ENCODE assay signal across 8 cellular contexts in genomic region chr19:41860419-41861097, GRCh38. TPM values are rescaled to one million over a fixed set of nuclear protein-coding genes. Genes with fewer than 3 reads are reported as not detected.
DNase-seq lines count a peak whose midpoint lies in the region; ATAC-seq and TF ChIP-seq lines count a peak whose summit lies in the region.

No MANE protein-coding gene starts in this region.

- peak overlapping the region; percentile 93 for H3K27ac ChIP-seq in CD8-positive, alpha-beta memory T cell (ENCODE audit: low read depth, low read length)
- peak overlapping the region; percentile 82 for H3K27ac ChIP-seq in brain microvascular endothelial cell
- peak overlapping the region; percentile 99 to 100 for H3K27ac ChIP-seq in liver (ENCODE audit: low read depth in 1 of 2, low read length in 2 of 2)
- H3K27ac ChIP-seq in thymus (ENCODE audit: low read depth) = peak overlapping the region; percentile 72

- H3K4me3 Mint-ChIP-seq in CD8-positive, alpha-beta memory T cell = peak overlapping the region; percentile 87 to 99 (median 92)

- peaks cover 55% of the 10 kb centered on the region for H3K4me1 ChIP-seq in CD8-positive, alpha-beta memory T cell (ENCODE audit: insufficient read depth, low read length)
- H3K4me1 ChIP-seq in liver (ENCODE audit: control insufficient read depth in 4 of 4, insufficient read depth in 4 of 4, low read length in 3 of 4) = peaks cover 4 to 30% (median 25%) of the 10 kb centered on the region in 4 donors
- peaks cover 8% of the 10 kb centered on the region for H3K4me1 ChIP-seq in thymus (ENCODE audit: control insufficient read depth, insufficient read depth, low read length)

- peaks cover 46 to 55% (median 51%) of the 10 kb centered on the region in 3 donors for H3K4me1 Mint-ChIP-seq in CD8-positive, alpha-beta memory T cell

- CTCF ChIA-PET in CD8-positive, alpha-beta memory T cell (lab: Charles Lee) = interaction anchor here (1.0 to 4.5 kb wide), 19 partner anchors 8 to 384 kb away, joined by 3 to 85 read pairs (median 6); partner anchors contain the start of genes ARHGEF1 and RABAC1

- in situ Hi-C loops in brain microvascular endothelial cell (cut with HindIII; ENCODE audit: low pct_ligation_motif_present, low sequenced_read_pairs) = no loop called here

- TF ChIP-seq RAD21 in liver (IDR thresholded peaks at IDR 0.05) = no peak

- no peak for DNase-seq in CD8-positive, alpha-beta memory T cell
- DNase-seq in LNCaP clone FGC (ENCODE audit: low read depth) (no peak), brain microvascular endothelial cell (no peak), omental fat pad (ENCODE audit: low spot score) (no peak)
- no peak for DNase-seq in activated effector memory CD4-positive, alpha-beta T cell treated with Interleukin-2 at 50 U/mL for 16 hours

- peaks cover 5 to 55% (median 20%) of the 10 kb centered on the region in 3 donors for H3K36me3 Mint-ChIP-seq in CD8-positive, alpha-beta memory T cell

- peak overlapping the region; percentile 79 for H3K4me3 ChIP-seq in CD8-positive, alpha-beta memory T cell (ENCODE audit: low read length)
- H3K4me3 ChIP-seq in LNCaP clone FGC (ENCODE audit: low read depth, low read length) = peak overlapping the region; percentile 92
- H3K4me3 ChIP-seq in brain microvascular endothelial cell (ENCODE audit: low read depth, low read length) = peak overlapping the region; percentile 99
- peak overlapping the region; percentile 70 to 92 (median 86) for H3K4me3 ChIP-seq in liver (ENCODE audit: low read depth in 1 of 3, low read length in 3 of 3)
- peak overlapping the region; percentile 63 for H3K4me3 ChIP-seq in thymus (ENCODE audit: low read length)

- no peaks in the 10 kb centered on the region for H3K9me3 Mint-ChIP-seq in CD8-positive, alpha-beta memory T cell

- H3K27me3 ChIP-seq in CD8-positive, alpha-beta memory T cell (ENCODE audit: insufficient read depth, low read length, poor library complexity, severe bottlenecking) = no peaks in the 10 kb centered on the region
- H3K27me3 ChIP-seq in brain microvascular endothelial cell (replicated peaks) = no peaks in the 10 kb centered on the region
- H3K27me3 ChIP-seq in liver (ENCODE audit: control insufficient read depth in 4 of 4, insufficient read depth in 4 of 4, low read length in 3 of 4) = no peaks in the 10 kb centered on the region
- H3K27me3 ChIP-seq in thymus (ENCODE audit: control insufficient read depth, insufficient read depth) = no peaks in the 10 kb centered on the region

- no peak for TF ChIP-seq CTCF in LNCaP clone FGC (IDR thresholded peaks at IDR 0.05; ENCODE audit: control insufficient read depth, extremely low read depth, insufficient read depth)
- TF ChIP-seq CTCF in brain microvascular endothelial cell (IDR thresholded peaks at IDR 0.05; ENCODE audit: low read depth, low read length, missing control alignments) = no peak
- TF ChIP-seq CTCF in liver (IDR thresholded peaks at IDR 0.05; ENCODE audit: low read depth, low read length, missing input control) = no peak
- TF ChIP-seq CTCF in omental fat pad (IDR thresholded peaks at IDR 0.05) = no peak

- H3K9ac ChIP-seq in liver (ENCODE audit: low read depth in 1 of 2, low read length in 2 of 2) = peak overlapping the region; percentile 46 to 69

- H3K36me3 ChIP-seq in CD8-positive, alpha-beta memory T cell (ENCODE audit: insufficient read depth, low read length) = peaks cover 44% of the 10 kb centered on the region
- H3K36me3 ChIP-seq in brain microvascular endothelial cell (replicated peaks) (peaks cover 49% of the 10 kb centered on the region), liver (ENCODE audit: control insufficient read depth in 4 of 4, insufficient read depth in 3 of 4, low read depth in 1 of 4, low read length in 3 of 4) (peaks cover 9 to 36% (median 34%) of the 10 kb centered on the region in 4 donors), thymus (ENCODE audit: control insufficient read depth, insufficient read depth) (peaks cover 39% of the 10 kb centered on the region)

- ATAC-seq in omental fat pad (ENCODE audit: low FRiP score) (no peak), GM19455 (IDR thresholded peaks at IDR 0.05; ENCODE audit: unreplicated experiment) (no peak)

- peak overlapping the region; percentile 85 to 100 (median 94) for H3K27ac Mint-ChIP-seq in CD8-positive, alpha-beta memory T cell

- no peaks in the 10 kb centered on the region for H3K9me3 ChIP-seq in CD8-positive, alpha-beta memory T cell (ENCODE audit: low read length)
- H3K9me3 ChIP-seq in liver (ENCODE audit: control insufficient read depth in 4 of 4, low read length in 3 of 4) (no peaks in the 10 kb centered on the region), thymus (ENCODE audit: control insufficient read depth) (no peaks in the 10 kb centered on the region)

- peaks cover 0 to 4% of the 10 kb centered on the region in 2 donors for H3K27me3 Mint-ChIP-seq in CD8-positive, alpha-beta memory T cell

- under 1% methylated on average over 45 of the region's 45 CpGs for WGBS in liver
- WGBS in thymus = 1% methylated on average over 45 of the region's 45 CpGs

- POLR2A ChIA-PET in CD8-positive, alpha-beta memory T cell (lab: Charles Lee) = interaction anchor here (1.0 to 3.7 kb wide), 14 partner anchors 8 to 596 kb away, joined by 3 to 72 read pairs (median 8); partner anchors contain the start of genes ERFL, HNRNPUL1 and RABAC1

TF ChIP-seq in liver, 16 proteins besides CTCF, POLR2A, EP300 and RAD21:
- TF ChIP-seq GABPA (IDR thresholded peaks at IDR 0.05 in 1 of 2, conservative IDR thresholded peaks at IDR 0.05 in 1 of 2) (no peak), TAF1 (conservative IDR thresholded peaks at IDR 0.05) (no peak), ZBTB33 (IDR thresholded peaks at IDR 0.05) (no peak), HNF4A (conservative IDR thresholded peaks at IDR 0.05) (no peak), EGR1 (IDR thresholded peaks at IDR 0.05; ENCODE audit: low read depth in 2 of 2) (no peak), RXRA (IDR thresholded peaks at IDR 0.05) (no peak), SP1 (IDR thresholded peaks at IDR 0.05) (no peak)

RNA-seq across cellular contexts. Expression of gene RPS19, which starts 0.5 kb away (rescaled TPM):
- total RNA-seq in CD8-positive, alpha-beta memory T cell = 1,000 to 10,000 TPM; 3,036 to 3,142 TPM
- 6,195 TPM for polyA plus RNA-seq in CD8-positive, alpha-beta memory T cell
- total RNA-seq in liver (100 to 1,000 TPM; 275 to 344 TPM), omental fat pad (100 to 1,000 TPM; 559 to 757 (median 617) TPM)
- polyA plus RNA-seq in liver (100 to 1,000 TPM; 608 to 655 TPM), thymus (3,799 TPM)

RNA-seq across cellular contexts. Expression of gene DMRTC2, which starts 15.7 kb away (rescaled TPM):
- not detected for total RNA-seq in CD8-positive, alpha-beta memory T cell
- polyA plus RNA-seq in CD8-positive, alpha-beta memory T cell = not detected
- total RNA-seq in liver (not detected), omental fat pad (not detected)
- polyA plus RNA-seq in liver (not detected), thymus (0.07 TPM)

RNA-seq across cellular contexts. Expression of gene LYPD4, which starts 16.1 kb away (rescaled TPM):
- total RNA-seq in CD8-positive, alpha-beta memory T cell = not detected
- not detected for polyA plus RNA-seq in CD8-positive, alpha-beta memory T cell
- total RNA-seq in liver (not detected), omental fat pad (not detected)
- polyA plus RNA-seq in liver (not detected), thymus (0.09 TPM)

RNA-seq across cellular contexts. Expression of gene CD79A, which starts 16.5 kb away (rescaled TPM):
- total RNA-seq in CD8-positive, alpha-beta memory T cell = 1 to 10 TPM; 1.3 to 2.2 TPM
- 9.4 TPM for polyA plus RNA-seq in CD8-positive, alpha-beta memory T cell
- total RNA-seq in liver (1 to 10 TPM in 1 of 2 donors, under 1 TPM in 1; 0.59 to 3.4 TPM), omental fat pad (1 to 10 TPM in 1 of 4 donors, under 1 TPM in 1, not detected in 2; 0.72 to 1.8 TPM)
- polyA plus RNA-seq in liver (1 to 10 TPM in 1 of 2 donors, under 1 TPM in 1; 0.43 to 5.0 TPM), thymus (74.4 TPM)

RNA-seq across cellular contexts. Expression of gene ARHGEF1, which starts 22.4 kb away (rescaled TPM):
- 100 to 1,000 TPM; 295 to 312 TPM for total RNA-seq in CD8-positive, alpha-beta memory T cell
- polyA plus RNA-seq in CD8-positive, alpha-beta memory T cell = 350 TPM
- total RNA-seq in liver = 10 to 100 TPM; 13.2 to 30.1 TPM
- 10 to 100 TPM; 15.4 to 21.6 TPM for polyA plus RNA-seq in liver
- 630 TPM for polyA plus RNA-seq in thymus
- 100 to 1,000 TPM in 1 of 4 donors, 10 to 100 TPM in 3; 53.1 to 129 (median 72.0) TPM for total RNA-seq in omental fat pad

Comparison
In these comparisons a context has a peak if more than half of its experiments do, and no peak if none do; other contexts are left out.
1. RNA of gene RPS19, which starts 0.5 kb away (total RNA-seq): 3,036 to 3,142 TPM in CD8-positive, alpha-beta memory T cell; 559 to 757 TPM in omental fat pad and 275 to 344 TPM in liver; every median in the first group is over 4 times any median in the second.
2. Peak in every context shown above with its lines, with median percentiles within 50 percentile points of each other: H3K27ac ChIP-seq and H3K4me3 ChIP-seq.